Comparison of ENCODE assay signal across 22 cellular contexts in the genomic region with DNA sequence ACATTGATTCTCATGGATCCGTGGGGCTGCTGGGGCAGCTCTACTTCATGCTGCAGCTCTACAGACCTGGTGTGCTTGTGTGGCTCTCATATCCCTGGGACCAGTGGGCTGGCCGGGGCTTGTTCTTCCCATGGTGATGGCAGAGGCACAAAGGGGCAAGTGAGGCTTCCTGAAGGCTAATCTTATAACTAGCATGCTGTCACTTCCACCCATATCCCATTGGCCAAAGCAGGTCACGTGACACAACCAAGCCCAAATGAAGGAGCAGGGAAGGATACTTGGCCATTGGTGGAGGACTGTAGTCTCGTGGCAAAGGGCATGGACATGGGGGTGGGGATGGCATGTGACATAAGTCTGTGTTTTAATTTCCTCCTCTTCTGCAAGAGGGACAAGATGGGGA. TPM values are rescaled to one million over a fixed set of nuclear protein-coding genes. Genes with fewer than 3 reads are reported as not detected.
DNase-seq lines count a peak whose midpoint lies in the region; ATAC-seq, FAIRE-seq and TF ChIP-seq lines count a peak whose summit lies in the region.
"Had no signal": no experiment of that assay in that cellular context is flagged by ENCODE, and none has a peak within 500 bp of the region (broad histone marks: within the 10 kb centered on the region; RNA-seq: fewer than 3 reads in every experiment).

No MANE protein-coding gene starts in this region.

- TF ChIP-seq EP300 in SK-N-SH (IDR thresholded peaks at IDR 0.05; ENCODE audit: borderline replicate concordance in 1 of 2, low read depth in 1 of 2, low read length in 1 of 2) (no peak), H1 (IDR thresholded peaks at IDR 0.05; ENCODE audit: borderline replicate concordance in 1 of 2, low read depth in 2 of 2, low read length in 2 of 2) (no peak)

- no peak for TF ChIP-seq POLR2A in H1 (IDR thresholded peaks at IDR 0.05; ENCODE audit: control extremely low read depth in 1 of 2, low read depth in 2 of 2, low read length in 2 of 2)

- H4K8ac ChIP-seq in H1 (ENCODE audit: extremely low read depth, insufficient read depth, low read length): no peak overlapping the region

- no peak overlapping the region for H3K27ac ChIP-seq in SK-N-SH (ENCODE audit: low read depth in 2 of 2, low read length in 1 of 2)
- no peak overlapping the region; the same call in 1 of the 2 replicates for H3K27ac ChIP-seq in H1 (ENCODE audit: low read depth, low read length)
- H3K27ac ChIP-seq in temporal lobe (ENCODE audit: low read depth, low read length): peak overlapping the region; percentile 82
- H3K27ac ChIP-seq: GM23248, KMS-11 had no signal

- H3K27me3 ChIP-seq in SK-N-SH (ENCODE audit: insufficient read depth): no peaks in the 10 kb centered on the region
- no peaks in the 10 kb centered on the region for H3K27me3 ChIP-seq in H1 (replicated peaks in 1 of 4; ENCODE audit: control insufficient read depth in 3 of 4, extremely low read depth in 1 of 4, insufficient read depth in 3 of 4, low read length in 3 of 4)

- TF ChIP-seq CTCF in SK-N-SH (IDR thresholded peaks at IDR 0.05) (no peak), WTC11 (IDR thresholded peaks at IDR 0.05) (no peak), H1 (IDR thresholded peaks at IDR 0.05; ENCODE audit: control extremely low read depth in 1 of 3, insufficient read depth in 1 of 3, low read depth in 1 of 3, low read length in 3 of 3) (no peak), HFFc6 (IDR thresholded peaks at IDR 0.05) (no peak), foreskin fibroblast (IDR thresholded peaks at IDR 0.05; ENCODE audit: low read depth, low read length) (no peak)

- H3K79me2 ChIP-seq in SK-N-SH (ENCODE audit: insufficient read depth) (no peaks in the 10 kb centered on the region), H1 (ENCODE audit: control insufficient read depth in 1 of 2, insufficient read depth in 2 of 2, low read length in 2 of 2) (no peaks in the 10 kb centered on the region)

- no peak overlapping the region for H4K91ac ChIP-seq in H1 (replicated peaks; ENCODE audit: insufficient read length, low read length)

- H3K79me1 ChIP-seq in H1 (ENCODE audit: low read depth, low read length): peaks cover 6% of the 10 kb centered on the region

- 95% methylated on average over 2 of the region's 4 CpGs for WGBS in SK-N-SH (ENCODE audit: low lambda C conversion rate)
- WGBS in H1 (ENCODE audit: extremely low coverage in 1 of 2, insufficient coverage in 1 of 2, insufficient read length in 1 of 2, insufficient replicate concordance in 2 of 2, low coverage in 1 of 2, low lambda C conversion rate in 2 of 2, missing lambda C conversion rate in 1 of 2), 2 experiments: 79% methylated on average over 4 of the region's 4 CpGs; no CpG with 5 or more reads in 1 of the 2 experiments

- H3K4me3 ChIP-seq in SK-N-SH (ENCODE audit: low read depth in 2 of 2, low read length in 1 of 2): no peak overlapping the region
- H3K4me3 ChIP-seq in H1 (ENCODE audit: extremely low read depth in 1 of 4, insufficient read depth in 2 of 4, low read depth in 3 of 4, low read length in 4 of 4): no peak overlapping the region
- no peak overlapping the region for H3K4me3 ChIP-seq in foreskin fibroblast (ENCODE audit: low read depth in 1 of 2, low read length in 2 of 2)
- H3K4me3 ChIP-seq: GM23248 had no signal

- no peak overlapping the region for H2BK12ac ChIP-seq in H1 (ENCODE audit: low read depth, low read length)

- H2BK20ac ChIP-seq in H1 (ENCODE audit: low read length): no peak overlapping the region

- H4K20me1 ChIP-seq in SK-N-SH (ENCODE audit: insufficient read depth) (no peaks in the 10 kb centered on the region; the same call in 1 of the 2 replicates), H1 (replicated peaks in 1 of 2; ENCODE audit: control insufficient read depth in 1 of 2, insufficient read depth in 2 of 2, low read length in 2 of 2) (peaks cover 3 to 6% of the 10 kb centered on the region in 2 experiments)

- H3K27ac Mint-ChIP-seq in WTC11: peak overlapping the region; percentile 80
- H3K27ac Mint-ChIP-seq in HFFc6: no peak overlapping the region

- H3K4me3 Mint-ChIP-seq in WTC11 (no peak overlapping the region), HFFc6 (no peak overlapping the region)
- H3K4me3 Mint-ChIP-seq: CD4-positive, alpha-beta memory T cell had no signal

- H2AK5ac ChIP-seq in H1 (ENCODE audit: low read depth, low read length): no peak overlapping the region

- H3K23me2 ChIP-seq in H1 (ENCODE audit: low read depth, low read length): peaks cover 1% of the 10 kb centered on the region; the same call in 1 of the 2 replicates

- H3K36me3 ChIP-seq in SK-N-SH (replicated peaks in 1 of 2; ENCODE audit: control insufficient read depth in 1 of 2, insufficient read depth in 2 of 2, low read length in 1 of 2): peaks cover 2 to 5% of the 10 kb centered on the region in 2 experiments
- peaks cover 0 to 1% (median 0%) of the 10 kb centered on the region in 4 experiments; a peak in 3 of 8 replicates for H3K36me3 ChIP-seq in H1 (ENCODE audit: control insufficient read depth in 2 of 4, insufficient read depth in 4 of 4, low read length in 3 of 4)

- no peak for ATAC-seq in SK-N-SH treated with all-trans-retinoic acid at 6 μM for 48 hours
- no peak; the same call in 1 of the 2 replicates for ATAC-seq in WTC11

- no peaks in the 10 kb centered on the region for H3K9me2 ChIP-seq in SK-N-SH

- no peak overlapping the region for H3K23ac ChIP-seq in H1 (ENCODE audit: insufficient read length)

- H3K4me2 ChIP-seq in SK-N-SH (no peak overlapping the region), H1 (ENCODE audit: insufficient read depth in 1 of 2, low read depth in 2 of 2, low read length in 2 of 2) (no peak overlapping the region)
- H3K4me2 ChIP-seq: KMS-11 had no signal

- H3K9ac ChIP-seq in SK-N-SH (no peak overlapping the region), H1 (replicated peaks in 1 of 4; ENCODE audit: extremely low read depth in 1 of 4, low read depth in 3 of 4, low read length in 3 of 4) (no peak overlapping the region)
- H3K9ac ChIP-seq: GM23248, KMS-11 had no signal

- H3F3A ChIP-seq in SK-N-SH (replicated peaks; ENCODE audit: insufficient read depth): no peaks in the 10 kb centered on the region

- H2AFZ ChIP-seq in SK-N-SH (ENCODE audit: low read depth) (no peak overlapping the region), H1 (ENCODE audit: low read length) (no peak overlapping the region)
- H2AFZ ChIP-seq: GM23248 had no signal

- TF ChIP-seq RAD21 in SK-N-SH (IDR thresholded peaks at IDR 0.05; ENCODE audit: low read length) (no peak), H1 (IDR thresholded peaks at IDR 0.05 in 1 of 2, conservative IDR thresholded peaks at IDR 0.05 in 1 of 2; ENCODE audit: low read depth in 2 of 2, low read length in 2 of 2) (no peak)

- H2BK120ac ChIP-seq in H1 (replicated peaks; ENCODE audit: low read depth, low read length): no peak overlapping the region

- H3K4ac ChIP-seq in H1 (replicated peaks; ENCODE audit: insufficient read length, low read depth, low read length): no peak overlapping the region

- no peak overlapping the region for H4K5ac ChIP-seq in H1 (ENCODE audit: insufficient read length, low read depth, low read length)

- H3K4me1 ChIP-seq in SK-N-SH (ENCODE audit: control insufficient read depth in 1 of 2, insufficient read depth in 2 of 2, low read depth in 1 of 2, low read length in 1 of 2) (no peaks in the 10 kb centered on the region), H1 (replicated peaks in 1 of 4; ENCODE audit: control insufficient read depth in 3 of 4, insufficient read depth in 4 of 4, low read length in 3 of 4) (no peaks in the 10 kb centered on the region)

- DNase-seq in SK-N-SH (no peak), WTC11 (ENCODE audit: low spot score) (no peak), H1 (ENCODE audit: low read depth in 1 of 2, low spot score in 2 of 2) (no peak), NK-92 (lab: John Stamatoyannopoulos, UW; ENCODE audit: unreplicated experiment) (no peak), HFFc6 (no peak), foreskin fibroblast (no peak)
- DNase-seq: 8988T; CD4-positive, alpha-beta memory T cell; DND-41; GDM1; GM23248; NCI-H1048; NCI-H146; NCI-H2081; NCI-H510A; SIG-M5 had no signal

- no peaks in the 10 kb centered on the region for H3K9me3 ChIP-seq in SK-N-SH
- H3K9me3 ChIP-seq in H1 (ENCODE audit: insufficient read depth in 2 of 2, low read depth in 1 of 2, low read length in 1 of 2): no peaks in the 10 kb centered on the region

- POLR2A ChIA-PET in SK-N-SH (lab: Yijun Ruan, JAX): no interaction called here
- POLR2A ChIA-PET in WTC11 (lab: Charles Lee): interaction anchor here (0.6 kb wide), 1 partner anchor 10 kb away, joined by 4 read pairs; a partner anchor contains a TSS
- POLR2A ChIA-PET in H1 (lab: Charles Lee; ENCODE audit: partially characterized antibody): interaction anchor here (0.6 to 1.4 kb wide), 2 partner anchors 9 to 46 kb away, joined by 3 read pairs; no protein-coding TSS in a partner anchor

- H2BK5ac ChIP-seq in H1 (ENCODE audit: low read depth, low read length): no peak overlapping the region

- FAIRE-seq in H1 (lab: Jason Lieb, UNC): no peak
- FAIRE-seq: D721Med had no signal

- H3K9me3 Mint-ChIP-seq in WTC11: no peaks in the 10 kb centered on the region
- H3K9me3 Mint-ChIP-seq in HFFc6: no peaks in the 10 kb centered on the region

- no peak overlapping the region for H2BK15ac ChIP-seq in H1 (ENCODE audit: low read length)

- H3K18ac ChIP-seq in H1 (ENCODE audit: extremely low read depth, low read length): no peak overlapping the region

- H3K56ac ChIP-seq in H1 (replicated peaks; ENCODE audit: insufficient read length, low read depth, low read length): no peak overlapping the region

- H3K4me1 Mint-ChIP-seq in WTC11: no peaks in the 10 kb centered on the region
- H3K4me1 Mint-ChIP-seq in HFFc6 (ENCODE audit: low read depth): no peaks in the 10 kb centered on the region

- H3K27me3 Mint-ChIP-seq in WTC11 (ENCODE audit: low read depth) (no peaks in the 10 kb centered on the region), HFFc6 (ENCODE audit: insufficient read depth) (no peaks in the 10 kb centered on the region; the same call in 1 of the 2 replicates)
- H3K27me3 Mint-ChIP-seq: CD4-positive, alpha-beta memory T cell had no signal

- CTCF ChIA-PET in SK-N-SH (lab: Yijun Ruan, JAX): interaction anchor here (0.9 to 1.4 kb wide), 4 partner anchors 10 to 57 kb away, joined by 3 to 4 read pairs (median 3); a partner anchor contains a TSS
- CTCF ChIA-PET in WTC11 (lab: Charles Lee): no interaction called here
- CTCF ChIA-PET in H1 (lab: Charles Lee; ENCODE audit: partially characterized antibody): interaction anchor here (0.6 to 1.9 kb wide), 6 partner anchors 13 to 403 kb away, joined by 3 to 7 read pairs (median 3); no protein-coding TSS in a partner anchor

- H3K36me3 Mint-ChIP-seq in WTC11 (peaks cover 4% of the 10 kb centered on the region; the same call in 1 of the 2 replicates), HFFc6 (ENCODE audit: low read depth) (no peaks in the 10 kb centered on the region; the same call in none of the 2 replicates)

- no peak overlapping the region for H3K14ac ChIP-seq in H1 (ENCODE audit: insufficient read length)

RNA-seq across cellular contexts. Expression of a gene that starts 9.9 kb away (rescaled TPM):
- 12.1 and 15.2 TPM in 2 replicates for polyA plus RNA-seq in SK-N-SH (2012; rRNA removed)
- 12.0 and 14.6 TPM in 2 replicates for polyA plus RNA-seq in SK-N-SH (2012; cell fraction: cytosol; rRNA removed)
- 17.4 and 19.8 TPM in 2 replicates for polyA plus RNA-seq in SK-N-SH (2012; cell fraction: nucleus; rRNA removed)
- 34.8 to 39.4 TPM (median 35.6 TPM) in 3 replicates for total RNA-seq in WTC11 (2021)
- 33.1 and 33.5 TPM in 2 replicates for total RNA-seq in H1 (2021; fragmentation: NEBNext Ultra II Directional; extraction: Animal tissue kit (Norgen Biotek cat#: 25700))
- polyA plus RNA-seq in H1 (2011; rRNA removed): 16.8 and 25.6 TPM in 2 replicates
- polyA plus RNA-seq in H1 (2011; cell fraction: cytosol; rRNA removed): 15.6 TPM
- 21.4 TPM for polyA plus RNA-seq in H1 (2011; cell fraction: nucleus; rRNA removed)
- polyA plus RNA-seq in H1 (2012, experiment 1 of 2): 27.5 to 34.4 TPM (median 29.7 TPM) in 4 replicates
- polyA plus RNA-seq in H1 (2012, experiment 2 of 2): 22.2 TPM
- 83.3 TPM for polyA plus RNA-seq in H1 (2013, experiment 1 of 2)
- 83.3 TPM for polyA plus RNA-seq in H1 (2013, experiment 2 of 2)
- 15.8 and 22.1 TPM in 2 replicates for polyA minus RNA-seq in H1 (2011; rRNA and poly(A)+ RNA removed)
- polyA minus RNA-seq in H1 (2011; cell fraction: cytosol; rRNA and poly(A)+ RNA removed): 25.1 TPM
- polyA minus RNA-seq in H1 (2011; cell fraction: nucleus; rRNA and poly(A)+ RNA removed): 12.2 TPM
- 11.3 TPM for total RNA-seq in temporal lobe
- 10 to 100 TPM; 49.8 to 64.3 (median 54.6) TPM for total RNA-seq in HFFc6 (2021; fragmentation: NEBNext Ultra II Directional; extraction: Animal tissue kit (Norgen Biotek cat#: 25700))

RNA-seq across cellular contexts. Expression of a gene that starts 33.4 kb away (rescaled TPM):
- polyA plus RNA-seq in SK-N-SH (2012; rRNA removed) (12.0 and 12.9 TPM in 2 replicates), H1 (2011; rRNA removed) (19.1 and 26.9 TPM in 2 replicates)
- polyA plus RNA-seq in SK-N-SH (2012; cell fraction: cytosol; rRNA removed): 6.1 and 6.3 TPM in 2 replicates
- polyA plus RNA-seq in SK-N-SH (2012; cell fraction: nucleus; rRNA removed): 45.4 and 66.1 TPM in 2 replicates
- total RNA-seq in WTC11 (2021) (12.2 to 13.9 TPM (median 13.8 TPM) in 3 replicates), temporal lobe (3.2 TPM)
- total RNA-seq in H1 (2021; fragmentation: NEBNext Ultra II Directional; extraction: Animal tissue kit (Norgen Biotek cat#: 25700)): 11.2 and 11.3 TPM in 2 replicates
- polyA plus RNA-seq in H1 (2011; cell fraction: cytosol; rRNA removed): 13.9 TPM
- polyA plus RNA-seq in H1 (2011; cell fraction: nucleus; rRNA removed): 35.0 TPM
- polyA plus RNA-seq in H1 (2012, experiment 1 of 2): 5.9 to 13.1 TPM (median 9.4 TPM) in 4 replicates
- 6.9 TPM for polyA plus RNA-seq in H1 (2012, experiment 2 of 2)
- polyA plus RNA-seq in H1 (2013, experiment 1 of 2): 15.0 TPM
- polyA plus RNA-seq in H1 (2013, experiment 2 of 2): 13.8 TPM
- 15.9 and 20.1 TPM in 2 replicates for polyA minus RNA-seq in H1 (2011; rRNA and poly(A)+ RNA removed)
- polyA minus RNA-seq in H1 (2011; cell fraction: cytosol; rRNA and poly(A)+ RNA removed): 5.6 TPM
- 11.7 TPM for polyA minus RNA-seq in H1 (2011; cell fraction: nucleus; rRNA and poly(A)+ RNA removed)
- total RNA-seq in HFFc6 (2021; fragmentation: NEBNext Ultra II Directional; extraction: Animal tissue kit (Norgen Biotek cat#: 25700)): 1 to 10 TPM; 5.8 to 6.7 (median 6.3) TPM

RNA-seq across cellular contexts. Expression of a gene that starts 35.4 kb away (rescaled TPM):
- polyA plus RNA-seq in SK-N-SH (2012; rRNA removed) (0.08 and 0.10 TPM in 2 replicates), H1 (2011; rRNA removed) (0.21 and 0.38 TPM in 2 replicates)
- polyA plus RNA-seq in SK-N-SH (2012; cell fraction: cytosol; rRNA removed): 0.03 and 0.06 TPM in 2 replicates
- polyA plus RNA-seq in SK-N-SH (2012; cell fraction: nucleus; rRNA removed): 0.04 and 0.10 TPM in 2 replicates
- total RNA-seq in WTC11 (2021) (0.21 to 0.46 TPM (median 0.31 TPM) in 3 replicates), temporal lobe (not detected)
- not detected in 2 replicates for total RNA-seq in H1 (2021; fragmentation: NEBNext Ultra II Directional; extraction: Animal tissue kit (Norgen Biotek cat#: 25700))
- polyA plus RNA-seq in H1 (2011; cell fraction: cytosol; rRNA removed): 0.45 TPM
- polyA plus RNA-seq in H1 (2011; cell fraction: nucleus; rRNA removed): 0.31 TPM
- polyA plus RNA-seq in H1 (2012, experiment 1 of 2): 0.13 to 0.24 TPM in 2 of 4 replicates, not detected in the others
- polyA plus RNA-seq in H1 (2012, experiment 2 of 2): not detected
- not detected for polyA plus RNA-seq in H1 (2013, experiment 1 of 2)
- polyA plus RNA-seq in H1 (2013, experiment 2 of 2): 0.06 TPM
- not detected in 2 replicates for polyA minus RNA-seq in H1 (2011; rRNA and poly(A)+ RNA removed)
- not detected for polyA minus RNA-seq in H1 (2011; cell fraction: cytosol; rRNA and poly(A)+ RNA removed)
- polyA minus RNA-seq in H1 (2011; cell fraction: nucleus; rRNA and poly(A)+ RNA removed): not detected
- total RNA-seq in HFFc6 (2021; fragmentation: NEBNext Ultra II Directional; extraction: Animal tissue kit (Norgen Biotek cat#: 25700)): not detected
- total RNA-seq: GM23248, RPMI7951 had no signal
- polyA plus RNA-seq: BJ; CD4-positive, alpha-beta memory T cell; GM23248 had no signal

RNA-seq across cellular contexts. Expression of a gene that starts 53.8 kb away (rescaled TPM):
- polyA plus RNA-seq in SK-N-SH (2012; rRNA removed) (32.4 and 33.7 TPM in 2 replicates), H1 (2011; rRNA removed) (1.3 and 1.7 TPM in 2 replicates)
- polyA plus RNA-seq in SK-N-SH (2012; cell fraction: cytosol; rRNA removed): 16.7 and 24.6 TPM in 2 replicates
- 28.1 and 36.0 TPM in 2 replicates for polyA plus RNA-seq in SK-N-SH (2012; cell fraction: nucleus; rRNA removed)
- total RNA-seq in WTC11 (2021) (0.41 to 0.96 TPM (median 0.52 TPM) in 3 replicates), temporal lobe (1.5 TPM)
- 0.69 TPM in 1 of 2 replicates, not detected in the other for total RNA-seq in H1 (2021; fragmentation: NEBNext Ultra II Directional; extraction: Animal tissue kit (Norgen Biotek cat#: 25700))
- polyA plus RNA-seq in H1 (2011; cell fraction: cytosol; rRNA removed): 1.5 TPM
- polyA plus RNA-seq in H1 (2011; cell fraction: nucleus; rRNA removed): 1.5 TPM
- 0.42 to 0.74 TPM (median 0.53 TPM) in 3 of 4 replicates, not detected in the other for polyA plus RNA-seq in H1 (2012, experiment 1 of 2)
- 0.42 TPM for polyA plus RNA-seq in H1 (2012, experiment 2 of 2)
- 0.28 TPM for polyA plus RNA-seq in H1 (2013, experiment 1 of 2)
- polyA plus RNA-seq in H1 (2013, experiment 2 of 2): 0.15 TPM
- polyA minus RNA-seq in H1 (2011; rRNA and poly(A)+ RNA removed): 0.27 TPM in 1 of 2 replicates, not detected in the other
- polyA minus RNA-seq in H1 (2011; cell fraction: cytosol; rRNA and poly(A)+ RNA removed): not detected
- not detected for polyA minus RNA-seq in H1 (2011; cell fraction: nucleus; rRNA and poly(A)+ RNA removed)
- 10 to 100 TPM in 4 of 6 experiments, 1 to 10 TPM in 2; 8.5 to 11.6 (median 10.4) TPM for total RNA-seq in HFFc6 (2021; fragmentation: NEBNext Ultra II Directional; extraction: Animal tissue kit (Norgen Biotek cat#: 25700))
- polyA plus RNA-seq: CD4-positive, alpha-beta memory T cell had no signal
